In genomic region chr2:168699834-168700417, GRCh38 we compare ENCODE assay signal across 12 cellular contexts.
DNase-seq lines count a peak whose midpoint lies in the region; ATAC-seq and TF ChIP-seq lines count a peak whose summit lies in the region.
"Had no signal": no experiment of that assay in that cellular context is flagged by ENCODE, and none has a peak within 500 bp of the region (broad histone marks: within the 10 kb centered on the region; RNA-seq: fewer than 3 reads in every experiment).

No MANE protein-coding gene starts in this region.

- POLR2A ChIA-PET in IMR-90 (lab: Charles Lee; ENCODE audit: unreplicated experiment) = interaction anchor here (0.7 kb wide), 1 partner anchor 27 kb away, joined by 3 read pairs; no protein-coding TSS in a partner anchor

- no peak overlapping the region for H2AK5ac ChIP-seq in IMR-90 (ENCODE audit: low read depth, low read length)

- H3K27me3 ChIP-seq in IMR-90 (ENCODE audit: control insufficient read depth, insufficient read depth, low read length) = no peaks in the 10 kb centered on the region
- no peaks in the 10 kb centered on the region for H3K27me3 ChIP-seq in right atrium auricular region

- in situ Hi-C loops in IMR-90 (cut with MboI; ENCODE audit: low sequenced_read_pairs) = no loop called here
- in situ Hi-C loops in astrocyte of the cerebellum (cut with HindIII; ENCODE audit: low sequenced_read_pairs) = no loop called here

- H3K27ac ChIP-seq in IMR-90 (ENCODE audit: insufficient read depth, low read length) (no peak overlapping the region), right atrium auricular region (peak overlapping the region in 1 of 2 donors; percentile 7)

- H2BK120ac ChIP-seq in IMR-90 (ENCODE audit: low read depth, low read length) = no peak overlapping the region

- no peak overlapping the region for H4K5ac ChIP-seq in IMR-90 (ENCODE audit: low read depth, low read length)

- TF ChIP-seq CTCF in IMR-90 (conservative IDR thresholded peaks at IDR 0.05; ENCODE audit: low read depth, low read length) (no peak), astrocyte of the cerebellum (IDR thresholded peaks at IDR 0.05; ENCODE audit: low read depth, low read length, missing control alignments) (no peak), right atrium auricular region (IDR thresholded peaks at IDR 0.05) (no peak)

- H3K9me3 ChIP-seq in IMR-90 (ENCODE audit: control insufficient read depth, insufficient read depth, low read length) (no peaks in the 10 kb centered on the region), right atrium auricular region (no peaks in the 10 kb centered on the region)

- dilution Hi-C loops in IMR-90 (cut with HindIII; ENCODE audit: low sequenced_read_pairs, unreplicated experiment) = no loop called here

- CTCF ChIA-PET in IMR-90 (lab: Yijun Ruan, JAX) = interaction anchor here (0.7 kb wide), 1 partner anchor 12 kb away, joined by 3 read pairs; no protein-coding TSS in a partner anchor

- 0% methylated on average over 2 of the region's 8 CpGs; no CpG with 5 or more reads in 1 of the 2 experiments for WGBS in IMR-90 (ENCODE audit: extremely low coverage in 2 of 2, insufficient read length in 1 of 2), 2 experiments

- H3K4me2 ChIP-seq in IMR-90 (ENCODE audit: low read depth, low read length) = 0 out of 2 replicates have a peak overlapping the region, but pooled peaks have one; percentile 50

- no peak overlapping the region for H3K56ac ChIP-seq in IMR-90 (ENCODE audit: extremely low read depth, insufficient read depth, low read length)

- H2AK9ac ChIP-seq in IMR-90 (replicated peaks; ENCODE audit: low read depth, low read length, poor library complexity) = no peak overlapping the region

- H4K8ac ChIP-seq in IMR-90 (ENCODE audit: low read depth in 2 of 2, low read length in 2 of 2) = no peak overlapping the region

- no peaks in the 10 kb centered on the region for H3K9me1 ChIP-seq in IMR-90 (ENCODE audit: insufficient read depth, low read length)

- no peak for TF ChIP-seq RAD21 in IMR-90 (IDR thresholded peaks at IDR 0.05; ENCODE audit: low read length)

- H2BK20ac ChIP-seq in IMR-90 (ENCODE audit: low read depth, low read length) = no peak overlapping the region

- no peak overlapping the region for H3K23ac ChIP-seq in IMR-90 (ENCODE audit: low read depth, low read length)

- no peak overlapping the region for H3K18ac ChIP-seq in IMR-90 (ENCODE audit: low read depth, low read length)

- no peak overlapping the region for H2BK15ac ChIP-seq in IMR-90 (ENCODE audit: low read depth, low read length)

- intact Hi-C loops in IMR-90 (cut with micrococcal nuclease) = loop anchor here (10.0 kb wide), 1 partner anchor 565 kb away; no protein-coding TSS in a partner anchor

- no peaks in the 10 kb centered on the region for H4K20me1 ChIP-seq in IMR-90 (ENCODE audit: insufficient read depth, low read length)

- no peaks in the 10 kb centered on the region for H3K36me3 ChIP-seq in IMR-90 (ENCODE audit: control insufficient read depth, insufficient read depth, low read length)
- H3K36me3 ChIP-seq in right atrium auricular region = no peaks in the 10 kb centered on the region

- TF ChIP-seq POLR2A in IMR-90 (IDR thresholded peaks at IDR 0.05; ENCODE audit: low read depth, low read length) = no peak

- H2BK5ac ChIP-seq in IMR-90 (ENCODE audit: low read depth, low read length, poor library complexity, severe bottlenecking) = no peak overlapping the region

- H3K9ac ChIP-seq in IMR-90 (ENCODE audit: low read depth, low read length) = no peak overlapping the region

- H3K4me1 ChIP-seq in IMR-90 (ENCODE audit: control insufficient read depth, insufficient read depth, low read length) = 0 out of 2 replicates have a peak, but pooled peaks cover 2% of the 10 kb centered on the region
- peaks cover 0 to 21% of the 10 kb centered on the region in 2 donors for H3K4me1 ChIP-seq in right atrium auricular region

- no peak overlapping the region for H3K4ac ChIP-seq in IMR-90 (ENCODE audit: low read depth, low read length)

- H2AFZ ChIP-seq in IMR-90 (replicated peaks; ENCODE audit: low read length, poor library complexity) = no peak overlapping the region

- no TSS peak for BruUV-seq in IMR-90 (replicated peaks; lab: Mats Ljungman, UMichigan)

- ATAC-seq in IMR-90 (ENCODE audit: low read depth) = peak; percentile 76

- H3K4me3 ChIP-seq in IMR-90 (ENCODE audit: insufficient read depth, low read depth, low read length) = no peak overlapping the region
- no peak overlapping the region for H3K4me3 ChIP-seq in astrocyte of the cerebellum (ENCODE audit: low read depth, low read length)
- no peak overlapping the region for H3K4me3 ChIP-seq in right atrium auricular region
- no peak overlapping the region for H3K4me3 ChIP-seq in skeletal muscle cell (ENCODE audit: low read depth, low read length)

- no peaks in the 10 kb centered on the region for H3K79me1 ChIP-seq in IMR-90 (ENCODE audit: low read depth in 1 of 2, low read length in 2 of 2)

- H3K14ac ChIP-seq in IMR-90 (replicated peaks; ENCODE audit: low read depth, low read length) = no peak overlapping the region

- peak; percentile 87 for DNase-seq in IMR-90
- peak; percentile 32 for DNase-seq in astrocyte of the cerebellum (ENCODE audit: low read depth)
- DNase-seq in right atrium auricular region (ENCODE audit: low spot score) = peak; percentile 70
- DNase-seq in skeletal muscle cell (ENCODE audit: low read depth) = peak; percentile 81
- no peak for DNase-seq in cerebellar nuclear complex (lab: John Stamatoyannopoulos, UW)
- DNase-seq in NCI-H1417 treated with DMSO at 0.1 percent for 48 hours (lab: John Stamatoyannopoulos, UW) = no peak
- no peak for DNase-seq in mesenteric fat pad (ENCODE audit: low spot score)
- no peak for DNase-seq in kidney glomerular epithelial cell (lab: John Stamatoyannopoulos, UW)
- DNase-seq: activated effector memory CD4-positive, alpha-beta T cell treated with anti-CD3 and anti-CD28 coated beads, Interleukin-2, amount 50 U/mL, for 16 hours; H9; KBM-7; stimulated activated CD4-positive, alpha-beta T cell treated with anti-CD3 and anti-CD28 coated beads, Interleukin-15, amount 100 ng/mL, for 24 hours had no signal

- H4K91ac ChIP-seq in IMR-90 (ENCODE audit: insufficient read depth, low read depth, low read length) = no peak overlapping the region

TF ChIP-seq in IMR-90, 13 proteins besides CTCF, POLR2A, EP300 and RAD21:
- TF ChIP-seq SMC3 (IDR thresholded peaks at IDR 0.05; ENCODE audit: low read depth, low read length) (no peak), BHLHE40 (IDR thresholded peaks at IDR 0.05; ENCODE audit: low read depth, low read length) (no peak), FOS (IDR thresholded peaks at IDR 0.05; ENCODE audit: low read depth, low read length) (no peak), USF2 (IDR thresholded peaks at IDR 0.05; ENCODE audit: low read depth, low read length) (no peak), MAZ (IDR thresholded peaks at IDR 0.05; ENCODE audit: borderline replicate concordance, low read depth, low read length) (no peak), NFE2L2 (IDR thresholded peaks at IDR 0.05; ENCODE audit: low read depth, low read length) (no peak)

Comparison
In these comparisons a context has a peak if more than half of its experiments do, and no peak if none do; other contexts are left out.
1. DNase-seq: peak in IMR-90 (single experiment), astrocyte of the cerebellum (single experiment), right atrium auricular region (single experiment) and skeletal muscle cell (single experiment); none in cerebellar nuclear complex (0 of 2), NCI-H1417 treated with DMSO at 0.1 percent for 48 hours (single experiment), mesenteric fat pad (single experiment) and kidney glomerular epithelial cell (single experiment).